Comparison of ENCODE assay signal across 8 cellular contexts in genomic region chr19:49664171-49665070, GRCh38. TPM values are rescaled to one million over a fixed set of nuclear protein-coding genes. Genes with fewer than 3 reads are reported as not detected.
DNase-seq lines count a peak whose midpoint lies in the region; ATAC-seq lines count a peak whose summit lies in the region.

No MANE protein-coding gene starts in this region.

- peak overlapping the region; percentile 83 for H3K27ac ChIP-seq in cingulate gyrus (ENCODE audit: low read depth, low read length)

- peak; percentile 97 for DNase-seq in DMS53 (lab: John Stamatoyannopoulos, UW)
- peak; percentile 65 for DNase-seq in NCI-H460 (ENCODE audit: extremely low read depth, low read depth)
- peak; percentile 94 for DNase-seq in activated CD4-positive, alpha-beta T cell treated with anti-CD3 and anti-CD28 coated beads for 48 hours
- peak; percentile 92 for DNase-seq in left kidney (ENCODE audit: low read depth, low spot score)
- DNase-seq in stimulated activated CD4-positive, alpha-beta T cell treated with anti-CD3 and anti-CD28 coated beads, Interleukin-1b, Interleukin-23, amount 100 ng/mL, for 48 hours = peak; percentile 86

- ATAC-seq in HG02798 (IDR thresholded peaks at IDR 0.05; ENCODE audit: poor library complexity, unreplicated experiment) (peak; percentile 48), HG03342 (IDR thresholded peaks at IDR 0.05; ENCODE audit: unreplicated experiment) (no peak)

RNA-seq across cellular contexts. Expression of gene IRF3, which starts 1.2 kb away (rescaled TPM):
- 36.5 and 38.0 TPM in 2 replicates for total RNA-seq in NCI-H460 (2014; rRNA removed; shearing (Covaris generic))
- polyA plus RNA-seq in NCI-H460 (2014; cell fraction: nucleus; rRNA removed) = 48.5 and 62.9 TPM in 2 replicates

RNA-seq across cellular contexts. Expression of gene BCL2L12, which starts 1.3 kb away (rescaled TPM):
- total RNA-seq in NCI-H460 (2014; rRNA removed; shearing (Covaris generic)) = 16.4 and 17.5 TPM in 2 replicates
- 17.6 and 25.0 TPM in 2 replicates for polyA plus RNA-seq in NCI-H460 (2014; cell fraction: nucleus; rRNA removed)

RNA-seq across cellular contexts. Expression of gene PRMT1, which starts 12.7 kb away (rescaled TPM):
- 228 and 254 TPM in 2 replicates for total RNA-seq in NCI-H460 (2014; rRNA removed; shearing (Covaris generic))
- polyA plus RNA-seq in NCI-H460 (2014; cell fraction: nucleus; rRNA removed) = 447 and 497 TPM in 2 replicates

RNA-seq across cellular contexts. Expression of gene SCAF1, which starts 22.4 kb away (rescaled TPM):
- total RNA-seq in NCI-H460 (2014; rRNA removed; shearing (Covaris generic)) = 8.3 and 12.3 TPM in 2 replicates
- 20.5 and 24.0 TPM in 2 replicates for polyA plus RNA-seq in NCI-H460 (2014; cell fraction: nucleus; rRNA removed)

RNA-seq across cellular contexts. Expression of gene RRAS, which starts 24.5 kb away (rescaled TPM):
- 17.2 and 19.6 TPM in 2 replicates for total RNA-seq in NCI-H460 (2014; rRNA removed; shearing (Covaris generic))
- 3.9 and 20.1 TPM in 2 replicates for polyA plus RNA-seq in NCI-H460 (2014; cell fraction: nucleus; rRNA removed)
